In genomic region chr12:30754383-30754749, GRCh38 we compare ENCODE assay signal across 7 cellular contexts. TPM values are rescaled to one million over a fixed set of nuclear protein-coding genes. Genes with fewer than 3 reads are reported as not detected.
A peak's percentile ranks its signal among the peaks of the same experiment; 100 is the strongest.
DNase-seq lines count a peak whose midpoint lies in the region; ATAC-seq lines count a peak whose summit lies in the region.

No MANE protein-coding gene starts in this region.

- H3K27ac Mint-ChIP-seq in activated T-helper 2 cell treated with anti-CD3 and anti-CD28 coated beads, Interferon-gamma antibody, Interleukin-2, Interleukin-4, amounts not matched to agents 10 μg/mL and 5 μg/mL and 100 μg/mL, durations not matched to agents 14 hours and 24 hours and 36 hours = peak overlapping the region; percentile 18
- peak overlapping the region in 1 of 2 donors; percentile 55 for H3K27ac Mint-ChIP-seq in stimulated activated naive CD8-positive, alpha-beta T cell treated with anti-CD3 and anti-CD28 coated beads, Interleukin-15, amount 100 ng/mL, for 72 hours

- peaks cover 8% of the 10 kb centered on the region for H3K36me3 ChIP-seq in iPS-18a (ENCODE audit: control insufficient read depth, low read depth, low read length)

- H3K27me3 ChIP-seq in iPS-18a (ENCODE audit: control insufficient read depth, insufficient read depth, low read length) = no peaks in the 10 kb centered on the region

- no peak for DNase-seq in activated T-helper 2 cell treated with anti-CD3 and anti-CD28 coated beads, Interferon-gamma antibody, Interleukin-2, Interleukin-4, amounts not matched to agents 10 μg/mL and 5 μg/mL and 100 μg/mL, durations not matched to agents 14 hours and 24 hours and 36 hours (ENCODE audit: low spot score)
- peak in 1 of 2 donors; percentile 55 for DNase-seq in stimulated activated naive CD8-positive, alpha-beta T cell treated with anti-CD3 and anti-CD28 coated beads, Interleukin-15, amount 100 ng/mL, for 72 hours
- DNase-seq in NCI-H2196 treated with DMSO at 0.1 percent for 48 hours (lab: John Stamatoyannopoulos, UW; ENCODE audit: unreplicated experiment) = no peak

- H3K4me1 Mint-ChIP-seq in activated T-helper 2 cell treated with anti-CD3 and anti-CD28 coated beads, Interferon-gamma antibody, Interleukin-2, Interleukin-4, amounts not matched to agents 10 μg/mL and 5 μg/mL and 100 μg/mL, durations not matched to agents 14 hours and 24 hours and 36 hours (ENCODE audit: low read depth) = peaks cover 34% of the 10 kb centered on the region
- peaks cover 57% of the 10 kb centered on the region for H3K4me1 Mint-ChIP-seq in stimulated activated naive CD8-positive, alpha-beta T cell treated with anti-CD3 and anti-CD28 coated beads, Interleukin-15, amount 100 ng/mL, for 72 hours

- peak overlapping the region; percentile 88 for H3K4me3 Mint-ChIP-seq in activated T-helper 2 cell treated with anti-CD3 and anti-CD28 coated beads, Interferon-gamma antibody, Interleukin-2, Interleukin-4, amounts not matched to agents 10 μg/mL and 5 μg/mL and 100 μg/mL, durations not matched to agents 14 hours and 24 hours and 36 hours (ENCODE audit: low read depth)
- H3K4me3 Mint-ChIP-seq in stimulated activated naive CD8-positive, alpha-beta T cell treated with anti-CD3 and anti-CD28 coated beads, Interleukin-15, amount 100 ng/mL, for 72 hours = peak overlapping the region; percentile 90 to 92

- peaks cover 3% of the 10 kb centered on the region for H3K36me3 Mint-ChIP-seq in activated T-helper 2 cell treated with anti-CD3 and anti-CD28 coated beads, Interferon-gamma antibody, Interleukin-2, Interleukin-4, amounts not matched to agents 10 μg/mL and 5 μg/mL and 100 μg/mL, durations not matched to agents 14 hours and 24 hours and 36 hours (ENCODE audit: low read depth)

- H3K27me3 Mint-ChIP-seq in activated T-helper 2 cell treated with anti-CD3 and anti-CD28 coated beads, Interferon-gamma antibody, Interleukin-2, Interleukin-4, amounts not matched to agents 10 μg/mL and 5 μg/mL and 100 μg/mL, durations not matched to agents 14 hours and 24 hours and 36 hours (ENCODE audit: low read depth) = no peaks in the 10 kb centered on the region
- no peaks in the 10 kb centered on the region for H3K27me3 Mint-ChIP-seq in stimulated activated naive CD8-positive, alpha-beta T cell treated with anti-CD3 and anti-CD28 coated beads, Interleukin-15, amount 100 ng/mL, for 72 hours

- peak overlapping the region; percentile 66 for H3K9ac ChIP-seq in iPS-18a (ENCODE audit: low read length)

- peak overlapping the region; percentile 93 for H3K4me3 ChIP-seq in iPS-18a (ENCODE audit: low read length)

- intact Hi-C loops in activated T-helper 2 cell treated with anti-CD3 and anti-CD28 coated beads, Interferon-gamma antibody, Interleukin-2, Interleukin-4, amounts not matched to agents 10 μg/mL and 5 μg/mL and 100 μg/mL, durations not matched to agents 14 hours and 24 hours and 36 hours (cut with micrococcal nuclease) = loop anchor here (1.0 to 10.0 kb wide), 5 partner anchors 41 to 1650 kb away; partner anchors contain the start of genes IPO8 and SINHCAF

- ATAC-seq in GM18870 (IDR thresholded peaks at IDR 0.05; ENCODE audit: unreplicated experiment) = peak; percentile 44
- ATAC-seq in HG02885 (IDR thresholded peaks at IDR 0.05; ENCODE audit: poor library complexity, unreplicated experiment) = peak; percentile 45
- ATAC-seq in stimulated activated naive CD8-positive, alpha-beta T cell treated with anti-CD3 and anti-CD28 coated beads, Interleukin-15, amount 100 ng/mL, for 72 hours = peak; percentile 61
- no peak for ATAC-seq in HG03469 (IDR thresholded peaks at IDR 0.05; ENCODE audit: unreplicated experiment)

- H3K9me3 ChIP-seq in iPS-18a (ENCODE audit: control insufficient read depth, low read depth, low read length) = no peaks in the 10 kb centered on the region

- H3K4me1 ChIP-seq in iPS-18a (ENCODE audit: control insufficient read depth, low read depth, low read length) = peaks cover 17% of the 10 kb centered on the region

- H3K27ac ChIP-seq in iPS-18a (ENCODE audit: low read length) = no peak overlapping the region

- H3K9me3 Mint-ChIP-seq in activated T-helper 2 cell treated with anti-CD3 and anti-CD28 coated beads, Interferon-gamma antibody, Interleukin-2, Interleukin-4, amounts not matched to agents 10 μg/mL and 5 μg/mL and 100 μg/mL, durations not matched to agents 14 hours and 24 hours and 36 hours = no peaks in the 10 kb centered on the region
- H3K9me3 Mint-ChIP-seq in stimulated activated naive CD8-positive, alpha-beta T cell treated with anti-CD3 and anti-CD28 coated beads, Interleukin-15, amount 100 ng/mL, for 72 hours = no peaks in the 10 kb centered on the region

RNA-seq across cellular contexts. Expression of gene CAPRIN2, which starts 0.4 kb away (rescaled TPM):
- 13.5 and 14.2 TPM in 2 replicates for total RNA-seq in activated T-helper 2 cell treated with anti-CD3 and anti-CD28 coated beads, Interferon-gamma antibody, Interleukin-2, Interleukin-4, amounts not matched to agents 10 μg/mL and 5 μg/mL and 100 μg/mL, durations not matched to agents 14 hours and 24 hours and 36 hours

RNA-seq across cellular contexts. Expression of gene IPO8, which starts 58.7 kb away (rescaled TPM):
- total RNA-seq in activated T-helper 2 cell treated with anti-CD3 and anti-CD28 coated beads, Interferon-gamma antibody, Interleukin-2, Interleukin-4, amounts not matched to agents 10 μg/mL and 5 μg/mL and 100 μg/mL, durations not matched to agents 14 hours and 24 hours and 36 hours = 40.1 and 44.3 TPM in 2 replicates
